Comparison of ENCODE assay signal across 16 cellular contexts in the genomic region with DNA sequence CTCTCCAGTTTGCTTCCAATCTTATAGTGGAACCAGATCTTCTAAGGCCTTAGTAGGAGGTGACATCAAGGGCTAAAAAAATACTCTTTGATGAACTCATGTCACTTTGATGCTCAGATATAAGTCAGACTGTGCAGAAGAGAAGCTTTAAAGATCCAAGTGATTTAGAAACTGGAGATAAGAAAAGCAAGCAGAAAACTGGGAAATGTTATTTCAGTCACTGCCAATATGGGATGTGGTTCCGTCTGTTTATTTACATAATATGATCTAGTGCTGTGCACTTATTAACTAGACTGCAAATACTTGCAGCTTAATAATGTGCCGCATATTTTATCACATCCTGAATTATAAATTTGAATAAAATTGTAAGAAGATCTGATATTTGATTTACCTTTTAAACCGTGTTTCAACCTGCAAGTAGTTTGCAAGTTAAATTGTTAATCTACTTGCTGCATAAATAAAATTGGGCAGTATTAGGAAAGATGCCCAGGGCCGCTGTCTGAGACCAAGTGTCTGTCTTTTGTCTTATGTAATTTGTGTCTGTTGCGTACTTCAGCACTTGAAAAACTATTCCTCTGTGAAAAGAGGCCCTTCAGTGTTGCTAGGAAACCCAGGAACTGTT. TPM values are rescaled to one million over a fixed set of nuclear protein-coding genes. Genes with fewer than 3 reads are reported as not detected.
DNase-seq lines count a peak whose midpoint lies in the region; ATAC-seq and TF ChIP-seq lines count a peak whose summit lies in the region.
"Had no signal": no experiment of that assay in that cellular context is flagged by ENCODE, and none has a peak within 500 bp of the region (broad histone marks: within the 10 kb centered on the region; RNA-seq: fewer than 3 reads in every experiment).

No MANE protein-coding gene starts in this region.

- H3K27me3 Mint-ChIP-seq in activated naive CD4-positive, alpha-beta T cell treated with anti-CD3 and anti-CD28 coated beads for 36 hours (ENCODE audit: low read depth), result peaks cover 3% of the 10 kb centered on the region
- H3K27me3 Mint-ChIP-seq: activated CD4-positive, alpha-beta T cell treated with anti-CD3 and anti-CD28 coated beads, Interleukin-2, amount 10 ng/mL, durations not matched to agents 7 days and 5 days had no signal

- H3K4me2 ChIP-seq in smooth muscle cell, result peak overlapping the region; percentile 44
- H3K4me2 ChIP-seq: PC-9 had no signal

- H3K4me3 ChIP-seq in heart right ventricle (no peak overlapping the region), smooth muscle cell (no peak overlapping the region)
- H3K4me3 ChIP-seq: GM23248, PC-9, sigmoid colon had no signal

- no peak for TF ChIP-seq CTCF in heart right ventricle (IDR thresholded peaks at IDR 0.05)
- no peak for TF ChIP-seq CTCF in smooth muscle cell (IDR thresholded peaks at IDR 0.05; ENCODE audit: borderline replicate concordance, insufficient read depth, poor library complexity, severe bottlenecking)

- H3K9me3 Mint-ChIP-seq in activated naive CD4-positive, alpha-beta T cell treated with anti-CD3 and anti-CD28 coated beads for 36 hours, result no peaks in the 10 kb centered on the region
- H3K9me3 Mint-ChIP-seq: activated CD4-positive, alpha-beta T cell treated with anti-CD3 and anti-CD28 coated beads, Interleukin-2, amount 10 ng/mL, durations not matched to agents 7 days and 5 days; activated T-helper 17 cell treated with anti-CD3 and anti-CD28 coated beads, Interleukin-2, amount 50 U/mL, for 72 hours had no signal

- H3K9me3 ChIP-seq in heart right ventricle, result peaks cover 0 to 4% (median 0%) of the 10 kb centered on the region in 11 donors
- H3K9me3 ChIP-seq in smooth muscle cell (replicated peaks; ENCODE audit: low read depth), result no peaks in the 10 kb centered on the region
- H3K9me3 ChIP-seq: sigmoid colon had no signal

- no peaks in the 10 kb centered on the region for H3K4me1 Mint-ChIP-seq in activated naive CD4-positive, alpha-beta T cell treated with anti-CD3 and anti-CD28 coated beads for 36 hours (ENCODE audit: low read depth)
- H3K4me1 Mint-ChIP-seq: activated CD4-positive, alpha-beta T cell treated with anti-CD3 and anti-CD28 coated beads, Interleukin-2, amount 10 ng/mL, durations not matched to agents 7 days and 5 days; activated T-helper 17 cell treated with anti-CD3 and anti-CD28 coated beads, Interleukin-2, amount 50 U/mL, for 72 hours had no signal

- DNase-seq in NCI-H2107 treated with DMSO at 0.1 percent for 48 hours (lab: John Stamatoyannopoulos, UW; ENCODE audit: unreplicated experiment), result peak; percentile 21
- no peak for DNase-seq in NCI-H2107 (lab: John Stamatoyannopoulos, UW)
- peak; percentile 32 for DNase-seq in NCI-H524 treated with DMSO at 0.1 percent for 48 hours (lab: John Stamatoyannopoulos, UW)
- no peak for DNase-seq in heart right ventricle
- DNase-seq in smooth muscle cell (lab: John Stamatoyannopoulos, UW; ENCODE audit: unreplicated experiment), result no peak
- DNase-seq in activated naive CD4-positive, alpha-beta T cell treated with anti-CD3 and anti-CD28 coated beads for 36 hours, result no peak
- no peak for DNase-seq in AG08396 (ENCODE audit: low spot score)
- no peak for DNase-seq in activated CD4-positive, CD25-positive, alpha-beta regulatory T cell (lab: John Stamatoyannopoulos, UW)
- DNase-seq: activated CD4-positive, alpha-beta T cell treated with anti-CD3 and anti-CD28 coated beads, Interleukin-2, amount 10 ng/mL, durations not matched to agents 7 days and 5 days; central memory CD4-positive, alpha-beta T cell; GM23248; MM.1S; PC-9; sigmoid colon had no signal

- ATAC-seq in heart right ventricle, result peak in 5 of 8 donors; percentile 40 to 71 (median 56)
- ATAC-seq: activated T-helper 17 cell treated with anti-CD3 and anti-CD28 coated beads, Interleukin-2, amount 50 U/mL, for 72 hours had no signal

- 30 to 36% methylated on average over 5 of the region's 5 CpGs for WGBS in heart right ventricle, 2 donors
- 40% methylated on average over 5 of the region's 5 CpGs for WGBS in smooth muscle cell (ENCODE audit: low lambda C conversion rate)

- H3K4me1 ChIP-seq in heart right ventricle, result peaks cover 0 to 37% (median 15%) of the 10 kb centered on the region in 9 donors
- peaks cover 13% of the 10 kb centered on the region for H3K4me1 ChIP-seq in smooth muscle cell (ENCODE audit: low read depth)

- H4K20me1 ChIP-seq in smooth muscle cell (ENCODE audit: low read depth), result peaks cover 7% of the 10 kb centered on the region

- H3K9ac ChIP-seq in smooth muscle cell (ENCODE audit: low read depth), result no peak overlapping the region
- H3K9ac ChIP-seq: GM23248 had no signal

- H3K79me2 ChIP-seq in smooth muscle cell (ENCODE audit: low read depth), result peaks cover 5% of the 10 kb centered on the region

- no peak overlapping the region for H2AFZ ChIP-seq in smooth muscle cell (ENCODE audit: low read depth)
- H2AFZ ChIP-seq: GM23248, PC-9 had no signal

- CTCF ChIA-PET in activated naive CD4-positive, alpha-beta T cell treated with anti-CD3 and anti-CD28 coated beads for 36 hours (lab: Charles Lee), result no interaction called here

- H3K36me3 Mint-ChIP-seq in activated naive CD4-positive, alpha-beta T cell treated with anti-CD3 and anti-CD28 coated beads for 36 hours (ENCODE audit: low read depth), result no peaks in the 10 kb centered on the region

- no peak overlapping the region for H3K4me3 Mint-ChIP-seq in activated naive CD4-positive, alpha-beta T cell treated with anti-CD3 and anti-CD28 coated beads for 36 hours
- H3K4me3 Mint-ChIP-seq: activated CD4-positive, alpha-beta T cell treated with anti-CD3 and anti-CD28 coated beads, Interleukin-2, amount 10 ng/mL, durations not matched to agents 7 days and 5 days; activated T-helper 17 cell treated with anti-CD3 and anti-CD28 coated beads, Interleukin-2, amount 50 U/mL, for 72 hours had no signal

- intact Hi-C loops in heart right ventricle (cut with DNase I), result no loop called here
- intact Hi-C loops in activated naive CD4-positive, alpha-beta T cell treated with anti-CD3 and anti-CD28 coated beads for 36 hours (cut with micrococcal nuclease), result no loop called here

- no peaks in the 10 kb centered on the region for H3K27me3 ChIP-seq in heart right ventricle
- no peaks in the 10 kb centered on the region for H3K27me3 ChIP-seq in smooth muscle cell (ENCODE audit: low read depth)
- H3K27me3 ChIP-seq: sigmoid colon had no signal

- H3K27ac ChIP-seq in heart right ventricle, result peak overlapping the region in 3 of 10 donors; percentile 5 to 53 (median 32)
- peak overlapping the region; percentile 31 for H3K27ac ChIP-seq in smooth muscle cell (ENCODE audit: low read depth)
- H3K27ac ChIP-seq: GM23248, HL-60, PC-9, sigmoid colon had no signal

- peaks cover 6% of the 10 kb centered on the region for H3F3A ChIP-seq in smooth muscle cell (ENCODE audit: low read depth)

- H3K27ac Mint-ChIP-seq in activated naive CD4-positive, alpha-beta T cell treated with anti-CD3 and anti-CD28 coated beads for 36 hours, result no peak overlapping the region
- H3K27ac Mint-ChIP-seq: activated CD4-positive, alpha-beta T cell treated with anti-CD3 and anti-CD28 coated beads, Interleukin-2, amount 10 ng/mL, durations not matched to agents 7 days and 5 days; activated T-helper 17 cell treated with anti-CD3 and anti-CD28 coated beads, Interleukin-2, amount 50 U/mL, for 72 hours had no signal

- H3K36me3 ChIP-seq in heart right ventricle (no peaks in the 10 kb centered on the region), smooth muscle cell (ENCODE audit: low read depth) (no peaks in the 10 kb centered on the region)
- H3K36me3 ChIP-seq: sigmoid colon had no signal

RNA-seq across cellular contexts. Expression of a gene that starts 29.6 kb away (rescaled TPM):
- total RNA-seq in heart right ventricle (10 to 100 TPM; 16.7 to 42.1 (median 28.5) TPM), smooth muscle cell (42.0 and 55.2 TPM in 2 replicates)
- polyA plus RNA-seq in heart right ventricle (1 to 10 TPM; 6.4 to 9.2 TPM), smooth muscle cell (19.5 and 26.2 TPM in 2 replicates)
- total RNA-seq in activated naive CD4-positive, alpha-beta T cell treated with anti-CD3 and anti-CD28 coated beads for 36 hours, result under 1 TPM; 0.27 to 0.52 TPM
- total RNA-seq: GM23248 had no signal

Comparison
In these comparisons a context has a peak if more than half of its experiments do, and no peak if none do; other contexts are left out.
1. DNase-seq: peak in NCI-H2107 treated with DMSO at 0.1 percent for 48 hours (single experiment) and NCI-H524 treated with DMSO at 0.1 percent for 48 hours (single experiment); none in NCI-H2107 (single experiment), heart right ventricle (0 of 2), smooth muscle cell (single experiment), activated naive CD4-positive, alpha-beta T cell treated with anti-CD3 and anti-CD28 coated beads for 36 hours (single experiment), AG08396 (single experiment) and activated CD4-positive, CD25-positive, alpha-beta regulatory T cell (0 of 4).
2. RNA of a gene that starts 29.6 kb away (total RNA-seq): 42.0 to 55.2 TPM in smooth muscle cell and 16.7 to 42.1 TPM in heart right ventricle; 0.27 to 0.52 TPM in activated naive CD4-positive, alpha-beta T cell treated with anti-CD3 and anti-CD28 coated beads for 36 hours; every median in the first group is over 10 times any median in the second.